1 cellular context compared by ENCODE assay signal in genomic region chr2:105502625-105503334, GRCh38.
TF ChIP-seq lines count a peak whose summit lies in the region.

No MANE protein-coding gene starts in this region.

TF ChIP-seq in H1, 55 proteins besides CTCF, POLR2A, EP300 and RAD21:
- no peak for TF ChIP-seq RFX5 (IDR thresholded peaks at IDR 0.05; ENCODE audit: borderline replicate concordance, low read depth, low read length)
- TF ChIP-seq MAFK (IDR thresholded peaks at IDR 0.05; ENCODE audit: low read depth, low read length) = no peak
- no peak for TF ChIP-seq KDM5A (IDR thresholded peaks at IDR 0.05; ENCODE audit: low read length)
- TF ChIP-seq HDAC6 (IDR thresholded peaks at IDR 0.05; ENCODE audit: low read depth, low read length) = no peak
- TF ChIP-seq CHD7 (IDR thresholded peaks at IDR 0.05; ENCODE audit: insufficient replicate concordance, low read length) = no peak
- no peak for TF ChIP-seq EGR1 (IDR thresholded peaks at IDR 0.05; ENCODE audit: borderline replicate concordance, low read depth, low read length)
